8 cellular contexts compared by ENCODE assay signal in genomic region chr11:62880231-62880802, GRCh38. TPM values are rescaled to one million over a fixed set of nuclear protein-coding genes. Genes with fewer than 3 reads are reported as not detected.
DNase-seq lines count a peak whose midpoint lies in the region; ATAC-seq and TF ChIP-seq lines count a peak whose summit lies in the region.

No MANE protein-coding gene starts in this region.

- H3K4me3 ChIP-seq in colonic mucosa: peak overlapping the region; percentile 81
- H3K4me3 ChIP-seq in lower lobe of right lung: peak overlapping the region; percentile 93

- TF ChIP-seq CTCF in RWPE1 (conservative IDR thresholded peaks at IDR 0.05; ENCODE audit: low read depth) (no peak), colonic mucosa (IDR thresholded peaks at IDR 0.05) (no peak), lower lobe of right lung (IDR thresholded peaks at IDR 0.05) (no peak)

- CTCF ChIA-PET in RWPE1 (lab: Yijun Ruan, JAX): interaction anchor here (0.6 to 2.4 kb wide), 3 partner anchors 83 to 1388 kb away, joined by 3 to 10 read pairs (median 4); no protein-coding TSS in a partner anchor

- H3K27me3 ChIP-seq in colonic mucosa (no peaks in the 10 kb centered on the region), lower lobe of right lung (ENCODE audit: low read depth) (no peaks in the 10 kb centered on the region)

- intact Hi-C loops in colonic mucosa (cut with DNase I): no loop called here
- intact Hi-C loops in lower lobe of right lung (cut with DNase I): no loop called here

- POLR2A ChIA-PET in RWPE1 (lab: Yijun Ruan, JAX; ENCODE audit: low non-redundant PET): interaction anchor here (1.3 kb wide), 1 partner anchor 23 kb away, joined by 12 read pairs; no protein-coding TSS in a partner anchor

- peak; percentile 15 for ATAC-seq in HG02973 (IDR thresholded peaks at IDR 0.05; ENCODE audit: unreplicated experiment)
- ATAC-seq in lower lobe of right lung: peak; percentile 46 to 57

- H3K36me3 ChIP-seq in colonic mucosa (peaks cover 9% of the 10 kb centered on the region), lower lobe of right lung (peaks cover 31% of the 10 kb centered on the region)

- peak overlapping the region; percentile 92 to 98 for H3K9ac ChIP-seq in colonic mucosa (ENCODE audit: low read depth in 2 of 2, low read length in 2 of 2)

- DNase-seq in stimulated activated CD4-positive, alpha-beta T cell treated with anti-CD3 and anti-CD28 coated beads, Interleukin-15, amount 100 ng/mL, for 24 hours: peak; percentile 66
- DNase-seq in stimulated activated CD4-positive, alpha-beta T cell treated with anti-CD3 and anti-CD28 coated beads, Interleukin-12 subunit alpha, Interleukin-12 subunit beta, amount 100 ng/mL, for 4 hours: no peak
- DNase-seq in RWPE1 (ENCODE audit: low spot score) (peak; percentile 62), colonic mucosa (no peak), lower lobe of right lung (peak; percentile 71), substantia nigra (lab: John Stamatoyannopoulos, UW) (peak in 19 of 49 donors; percentile 33 to 95 (median 62)), NCI-H2107 treated with DMSO at 0.1 percent for 48 hours (lab: John Stamatoyannopoulos, UW; ENCODE audit: unreplicated experiment) (no peak)

- no peaks in the 10 kb centered on the region for H3K9me3 ChIP-seq in colonic mucosa
- no peaks in the 10 kb centered on the region for H3K9me3 ChIP-seq in lower lobe of right lung

- H3K27ac ChIP-seq in RWPE1 (peak overlapping the region; percentile 99), colonic mucosa (peak overlapping the region; percentile 99), lower lobe of right lung (peak overlapping the region; percentile 99), substantia nigra (ENCODE audit: low read depth, low read length, poor library complexity, severe bottlenecking) (peak overlapping the region; percentile 95)

- H3K4me1 ChIP-seq in colonic mucosa (peaks cover 13% of the 10 kb centered on the region), lower lobe of right lung (peaks cover 53% of the 10 kb centered on the region)

RNA-seq across cellular contexts. Expression of gene SLC3A2, which starts 0.4 kb away (rescaled TPM):
- total RNA-seq in colonic mucosa (100 to 1,000 TPM in 1 of 2 donors, 10 to 100 TPM in 1; 70.4 to 116 TPM), lower lobe of right lung (214 TPM)

RNA-seq across cellular contexts. Expression of gene CHRM1, which starts 40.8 kb away (rescaled TPM):
- total RNA-seq in colonic mucosa: 1 to 10 TPM; 1.2 to 1.8 TPM
- total RNA-seq in lower lobe of right lung: 6.8 TPM

RNA-seq across cellular contexts. Expression of gene WDR74, which starts 40.9 kb away (rescaled TPM):
- total RNA-seq in colonic mucosa: 10 to 100 TPM; 27.4 to 43.3 TPM
- total RNA-seq in lower lobe of right lung: 35.3 TPM

RNA-seq across cellular contexts. Expression of gene TEX54, which starts 47.7 kb away (rescaled TPM):
- not detected for total RNA-seq in colonic mucosa
- total RNA-seq in lower lobe of right lung: not detected

RNA-seq across cellular contexts. Expression of gene STX5, which starts 48.5 kb away (rescaled TPM):
- total RNA-seq in colonic mucosa (10 to 100 TPM; 38.0 to 43.3 TPM), lower lobe of right lung (42.0 TPM)

Comparison
In these comparisons a context has a peak if more than half of its experiments do, and no peak if none do; other contexts are left out.
1. DNase-seq: peak in stimulated activated CD4-positive, alpha-beta T cell treated with anti-CD3 and anti-CD28 coated beads, Interleukin-15, amount 100 ng/mL, for 24 hours (single experiment), RWPE1 (single experiment) and lower lobe of right lung (single experiment); none in stimulated activated CD4-positive, alpha-beta T cell treated with anti-CD3 and anti-CD28 coated beads, Interleukin-12 subunit alpha, Interleukin-12 subunit beta, amount 100 ng/mL, for 4 hours (single experiment), colonic mucosa (single experiment) and NCI-H2107 treated with DMSO at 0.1 percent for 48 hours (single experiment).
2. Peak in every context shown above with its lines, with median percentiles within 50 percentile points of each other: H3K27ac ChIP-seq.